22 cellular contexts compared by ENCODE assay signal in the genomic region with DNA sequence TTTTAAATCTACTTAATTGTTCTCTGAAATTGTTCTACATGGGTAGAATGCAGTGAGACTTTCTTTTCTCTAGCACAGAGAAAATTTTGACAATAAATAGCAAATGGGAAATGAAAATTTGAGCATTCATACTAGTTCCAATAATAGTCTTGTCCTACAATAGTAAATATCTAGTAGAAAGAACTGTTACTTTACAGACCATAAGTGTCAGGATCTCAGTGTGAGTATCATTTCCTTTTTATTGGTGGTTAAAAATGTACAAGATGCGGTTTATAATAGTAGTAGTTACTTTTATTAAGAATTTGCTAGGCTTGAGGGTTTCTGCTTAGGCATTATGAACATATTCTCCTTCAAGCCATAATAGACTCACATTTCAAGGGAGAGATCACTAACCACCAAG. TPM values are rescaled to one million over a fixed set of nuclear protein-coding genes. Genes with fewer than 3 reads are reported as not detected.
DNase-seq lines count a peak whose midpoint lies in the region; ATAC-seq, FAIRE-seq and TF ChIP-seq lines count a peak whose summit lies in the region.
"Had no signal": no experiment of that assay in that cellular context is flagged by ENCODE, and none has a peak within 500 bp of the region (broad histone marks: within the 10 kb centered on the region; RNA-seq: fewer than 3 reads in every experiment).

No MANE protein-coding gene starts in this region.

- H3K4me1 ChIP-seq in GM12878 (ENCODE audit: control insufficient read depth, insufficient read depth, low read length) = no peaks in the 10 kb centered on the region

- POLR2A ChIA-PET in GM12878 (lab: Charles Lee) = no interaction called here

- H3K4me3 ChIP-seq in GM12878 = no peak overlapping the region
- H3K4me3 ChIP-seq: GM23248 had no signal

- no peak overlapping the region for H3K9ac ChIP-seq in GM12878 (ENCODE audit: control insufficient read depth, insufficient read depth, low read length)
- H3K9ac ChIP-seq: GM23248, SK-N-SH had no signal

- ATAC-seq in GM21367 (IDR thresholded peaks at IDR 0.05; ENCODE audit: unreplicated experiment) (peak; percentile 70), HG03103 (IDR thresholded peaks at IDR 0.05; ENCODE audit: low read depth, unreplicated experiment) (peak; percentile 53), GM12878 (peak; percentile 21; the same call in 1 of the 3 replicates)
- ATAC-seq: HCT116 had no signal

- WGBS in GM12878 (ENCODE audit: insufficient coverage, insufficient replicate concordance, low lambda C conversion rate, missing lambda C conversion rate) = 38% methylated on average over 1 of the region's 1 CpG

- no peaks in the 10 kb centered on the region for H3K79me2 ChIP-seq in GM12878 (ENCODE audit: control insufficient read depth, insufficient read depth, low read length)

- no peak for TF ChIP-seq RAD21 in GM12878 (IDR thresholded peaks at IDR 0.05; ENCODE audit: insufficient read depth, low read depth, low read length)

- H3K27me3 Mint-ChIP-seq in activated naive CD8-positive, alpha-beta T cell treated with anti-CD3 and anti-CD28 coated beads for 36 hours = no peaks in the 10 kb centered on the region

- no peak for FAIRE-seq in GM12878 (lab: Jason Lieb, UNC)
- FAIRE-seq: G401.6 had no signal

- SMC1A ChIA-PET in GM12878 (lab: Charles Lee; ENCODE audit: uncharacterized antibody, unreplicated experiment) = interaction anchor here (1.0 kb wide), 1 partner anchor 19 kb away, joined by 3 read pairs; no protein-coding TSS in a partner anchor

- no peaks in the 10 kb centered on the region for H3K36me3 ChIP-seq in GM12878 (ENCODE audit: control insufficient read depth in 2 of 2, insufficient read depth in 2 of 2, low read length in 1 of 2)

- no peaks in the 10 kb centered on the region; the same call in 2 of the 3 replicates for H3K9me3 ChIP-seq in GM12878 (replicated peaks; ENCODE audit: control insufficient read depth, insufficient read depth, low read length)
- H3K9me3 ChIP-seq: SK-N-SH had no signal

- RAD21 ChIA-PET in GM12878 (lab: Charles Lee; ENCODE audit: unreplicated experiment) = no interaction called here

- no peak overlapping the region for H3K4me3 Mint-ChIP-seq in activated naive CD8-positive, alpha-beta T cell treated with anti-CD3 and anti-CD28 coated beads for 36 hours
- H3K4me3 Mint-ChIP-seq: CD4-positive, alpha-beta memory T cell had no signal

- intact Hi-C loops in GM12878 (cut with micrococcal nuclease; ENCODE audit: unreplicated experiment) = no loop called here

- CTCF ChIA-PET in GM12878 (lab: Yijun Ruan, JAX) = no interaction called here

- no peaks in the 10 kb centered on the region for H4K20me1 ChIP-seq in GM12878 (ENCODE audit: control insufficient read depth, insufficient read depth)

- no peak overlapping the region for H3K27ac ChIP-seq in GM12878 (ENCODE audit: control insufficient read depth, insufficient read depth)
- H3K27ac ChIP-seq: 22Rv1, GM23248 had no signal

- no peak overlapping the region for H3K27ac Mint-ChIP-seq in activated naive CD8-positive, alpha-beta T cell treated with anti-CD3 and anti-CD28 coated beads for 36 hours
- H3K27ac Mint-ChIP-seq: CD4-positive, alpha-beta memory T cell had no signal

- in situ Hi-C loops in GM12878 (cut with MboI) = no loop called here

- no peaks in the 10 kb centered on the region for H3K36me3 Mint-ChIP-seq in activated naive CD8-positive, alpha-beta T cell treated with anti-CD3 and anti-CD28 coated beads for 36 hours
- H3K36me3 Mint-ChIP-seq: CD4-positive, alpha-beta memory T cell had no signal

- no peaks in the 10 kb centered on the region for H3K4me1 Mint-ChIP-seq in activated naive CD8-positive, alpha-beta T cell treated with anti-CD3 and anti-CD28 coated beads for 36 hours
- H3K4me1 Mint-ChIP-seq: CD4-positive, alpha-beta memory T cell had no signal

- DNase-seq in NOMO-1 treated with DMSO at 0.1 percent for 48 hours (lab: John Stamatoyannopoulos, UW; ENCODE audit: unreplicated experiment) (peak; percentile 10), NOMO-1 (lab: John Stamatoyannopoulos, UW; ENCODE audit: unreplicated experiment in 2 of 2) (no peak), GM12878 (ENCODE audit: low read depth, low spot score) (no peak), NCI-H2081 (lab: John Stamatoyannopoulos, UW) (no peak), DMS153 (lab: John Stamatoyannopoulos, UW) (no peak)
- no peak for DNase-seq in activated naive CD8-positive, alpha-beta T cell treated with anti-CD3 and anti-CD28 coated beads for 36 hours
- DNase-seq: Calu3; CD4-positive, alpha-beta memory T cell; DND-41; GM23248; NCI-H1436; NCI-H2029 treated with DMSO at 0.1 percent for 48 hours; NCI-H510A treated with DMSO at 0.1 percent for 48 hours; SHP77; SK-N-SH; T-helper 1 cell had no signal

- no peaks in the 10 kb centered on the region; a peak in 1 of 4 replicates for H3K27me3 ChIP-seq in GM12878 (replicated peaks in 1 of 2; ENCODE audit: control insufficient read depth in 2 of 2, insufficient read depth in 2 of 2, low read length in 1 of 2)

- TF ChIP-seq CTCF in GM12878 (IDR thresholded peaks at IDR 0.05 in 2 of 3, conservative IDR thresholded peaks at IDR 0.05 in 1 of 3; ENCODE audit: control insufficient read depth in 2 of 3, extremely low read depth in 1 of 3, insufficient read depth in 1 of 3, low read depth in 3 of 3, low read length in 3 of 3) = no peak

- no peak for TF ChIP-seq EP300 in GM12878 (IDR thresholded peaks at IDR 0.05; ENCODE audit: borderline replicate concordance in 1 of 2, control insufficient read depth in 1 of 2, low read depth in 2 of 2, low read length in 2 of 2)

- H3K4me2 ChIP-seq in GM12878 (ENCODE audit: control insufficient read depth, insufficient read depth) = no peak overlapping the region
- H3K4me2 ChIP-seq: SK-N-SH had no signal

- BruUV-seq in GM12878 (replicated peaks; lab: Mats Ljungman, UMichigan) = no TSS peak

- TF ChIP-seq POLR2A in GM12878 (IDR thresholded peaks at IDR 0.05; ENCODE audit: low read depth, low read length) = no peak

- H2AFZ ChIP-seq in GM12878 (ENCODE audit: control insufficient read depth, low read depth, low read length) = no peak overlapping the region
- H2AFZ ChIP-seq: GM23248 had no signal

- H3K9me3 Mint-ChIP-seq in activated naive CD8-positive, alpha-beta T cell treated with anti-CD3 and anti-CD28 coated beads for 36 hours = no peaks in the 10 kb centered on the region

TF ChIP-seq in GM12878, 131 proteins besides CTCF, POLR2A, EP300 and RAD21:
- TF ChIP-seq KLF5 (IDR thresholded peaks at IDR 0.05; ENCODE audit: partially characterized antibody) (no peak), SPI1 (IDR thresholded peaks at IDR 0.05; ENCODE audit: borderline replicate concordance, insufficient read depth, low read depth, low read length) (peak; percentile 21; the same call in 1 of the 2 replicates)

RNA-seq across cellular contexts. Expression of gene KCNE4, which starts 43.2 kb away (rescaled TPM):
- not detected in 2 replicates for total RNA-seq in GM12878 (2013; cell fraction: nucleolus; rRNA removed)
- total RNA-seq in GM12878 (2014; rRNA removed) (not detected in 2 replicates), GM12878 (2014; rRNA removed; fragmentation: Illumina TruSeq; extraction: Trizol) (not detected in 2 replicates), GM12878 (2021) (not detected in 2 replicates)
- polyA plus RNA-seq in GM12878 (2011; ENCODE audit: low read depth) = not detected
- polyA plus RNA-seq in GM12878 (2011; rRNA removed) (0.30 and 0.49 TPM in 2 replicates), GM12878 (2014; fragmentation: Illumina TruSeq; extraction: Trizol) (0.24 TPM in 1 of 2 replicates, not detected in the other), GM12878 (2014; fragmentation: Nextera tagmentation; extraction: Ambion mirVana) (not detected), GM12878 (2014; rRNA removed) (0.03 TPM in 1 of 2 replicates, not detected in the other), GM12878 (2016; fragmentation: Nextera tagmentation; extraction: Ambion mirVana) (not detected)
- 0.10 and 0.12 TPM in 2 replicates for polyA plus RNA-seq in GM12878 (2011; cell fraction: cytosol; rRNA removed)
- polyA plus RNA-seq in GM12878 (2011; cell fraction: nucleus; rRNA removed) = 0.15 and 0.23 TPM in 2 replicates
- polyA plus RNA-seq in GM12878 (2012) = 0.03 TPM in 1 of 2 replicates, not detected in the other
- 0.07 TPM in 1 of 2 replicates, not detected in the other for polyA minus RNA-seq in GM12878 (2011; rRNA and poly(A)+ RNA removed)
- polyA minus RNA-seq in GM12878 (2011; cell fraction: cytosol; rRNA and poly(A)+ RNA removed) = 0.83 TPM in 1 of 2 replicates, not detected in the other
- 0.19 TPM in 1 of 2 replicates, not detected in the other for polyA minus RNA-seq in GM12878 (2011; cell fraction: nucleus; rRNA and poly(A)+ RNA removed)
- not detected for total RNA-seq in activated naive CD8-positive, alpha-beta T cell treated with anti-CD3 and anti-CD28 coated beads for 36 hours
- total RNA-seq: Calu3; CD4-positive, alpha-beta memory T cell; OCI-LY7 had no signal
- polyA plus RNA-seq: CD4-positive, alpha-beta memory T cell had no signal
